10 cellular contexts compared by ENCODE assay signal in genomic region chr9:128898382-128898781, GRCh38. TPM values are rescaled to one million over a fixed set of nuclear protein-coding genes. Genes with fewer than 3 reads are reported as not detected.
DNase-seq lines count a peak whose midpoint lies in the region; ATAC-seq, FAIRE-seq and TF ChIP-seq lines count a peak whose summit lies in the region.
"Had no signal": no experiment of that assay in that cellular context is flagged by ENCODE, and none has a peak within 500 bp of the region (broad histone marks: within the 10 kb centered on the region; RNA-seq: fewer than 3 reads in every experiment).

No MANE protein-coding gene starts in this region.

- no peak overlapping the region for H3K9ac ChIP-seq in H1 (replicated peaks in 1 of 4; ENCODE audit: extremely low read depth in 1 of 4, low read depth in 3 of 4, low read length in 3 of 4)
- no peak overlapping the region for H3K9ac ChIP-seq in neuronal stem cell (ENCODE audit: low read depth, low read length, poor library complexity)

- H3K9me3 Mint-ChIP-seq in glutamatergic neuron (ENCODE audit: unreplicated experiment), result no peaks in the 10 kb centered on the region

- H4K20me1 ChIP-seq in H1 (replicated peaks in 1 of 2; ENCODE audit: control insufficient read depth in 1 of 2, insufficient read depth in 2 of 2, low read length in 2 of 2), result peaks cover 7 to 17% of the 10 kb centered on the region in 2 experiments

- 0 out of 2 replicates have a peak overlapping the region, but pooled peaks have one; percentile 24 for H2BK5ac ChIP-seq in H1 (ENCODE audit: low read depth, low read length)
- peak overlapping the region; percentile 66 for H2BK5ac ChIP-seq in neuronal stem cell (ENCODE audit: low read length)

- TF ChIP-seq CTCF in C4-2B (conservative IDR thresholded peaks at IDR 0.05) (no peak), RWPE2 (IDR thresholded peaks at IDR 0.05; ENCODE audit: poor library complexity, severe bottlenecking) (no peak), H1 (IDR thresholded peaks at IDR 0.05; ENCODE audit: control extremely low read depth in 1 of 3, insufficient read depth in 1 of 3, low read depth in 1 of 3, low read length in 3 of 3) (no peak), glutamatergic neuron (IDR thresholded peaks at IDR 0.05; ENCODE audit: partially characterized antibody, unreplicated experiment) (no peak)

- CTCF ChIA-PET in H1 (lab: Charles Lee; ENCODE audit: partially characterized antibody), result interaction anchor here (1.0 to 1.7 kb wide), 3 partner anchors 30 to 48 kb away, joined by 3 to 6 read pairs (median 3); no protein-coding TSS in a partner anchor

- H3K4me1 ChIP-seq in RWPE2 (ENCODE audit: insufficient read depth, poor library complexity, severe bottlenecking), result peaks cover 45% of the 10 kb centered on the region
- H3K4me1 ChIP-seq in H1 (replicated peaks in 1 of 4; ENCODE audit: control insufficient read depth in 3 of 4, insufficient read depth in 4 of 4, low read length in 3 of 4), result peaks cover 0 to 15% (median 5%) of the 10 kb centered on the region in 4 experiments; a peak in 6 of 7 replicates
- peaks cover 0 to 2% of the 10 kb centered on the region in 2 donors for H3K4me1 ChIP-seq in neuronal stem cell (ENCODE audit: control insufficient read depth in 2 of 2, insufficient read depth in 1 of 2, low read depth in 1 of 2, low read length in 2 of 2)

- DNase-seq in RWPE2 (ENCODE audit: low spot score), result no peak
- DNase-seq in H1 (ENCODE audit: low read depth in 1 of 2, low spot score in 2 of 2), result no peak
- no peak for DNase-seq in neuronal stem cell (ENCODE audit: low spot score)
- no peak for DNase-seq in superior temporal gyrus (ENCODE audit: extremely low spot score)
- DNase-seq in DMS 273 (lab: John Stamatoyannopoulos, UW; ENCODE audit: unreplicated experiment), result no peak
- no peak for DNase-seq in glutamatergic neuron
- no peak for DNase-seq in retina

- TF ChIP-seq POLR2A in H1 (IDR thresholded peaks at IDR 0.05; ENCODE audit: control extremely low read depth in 1 of 2, low read depth in 2 of 2, low read length in 2 of 2), result no peak

- H3K9me3 ChIP-seq in RWPE2 (ENCODE audit: severe bottlenecking), result no peaks in the 10 kb centered on the region
- no peaks in the 10 kb centered on the region for H3K9me3 ChIP-seq in H1 (ENCODE audit: insufficient read depth in 2 of 2, low read depth in 1 of 2, low read length in 1 of 2)
- no peaks in the 10 kb centered on the region for H3K9me3 ChIP-seq in neuronal stem cell (replicated peaks in 1 of 2; ENCODE audit: control insufficient read depth in 2 of 2, insufficient read depth in 1 of 2, low read depth in 1 of 2, low read length in 2 of 2)

- H4K91ac ChIP-seq in H1 (replicated peaks; ENCODE audit: insufficient read length, low read length) (no peak overlapping the region), neuronal stem cell (ENCODE audit: low read depth, low read length, poor library complexity) (no peak overlapping the region)

- H3K23me2 ChIP-seq in H1 (ENCODE audit: low read depth, low read length), result no peaks in the 10 kb centered on the region

- no peak for TF ChIP-seq RAD21 in H1 (IDR thresholded peaks at IDR 0.05 in 1 of 2, conservative IDR thresholded peaks at IDR 0.05 in 1 of 2; ENCODE audit: low read depth in 2 of 2, low read length in 2 of 2)

- H2BK12ac ChIP-seq in H1 (ENCODE audit: low read depth, low read length) (no peak overlapping the region), neuronal stem cell (ENCODE audit: low read length) (no peak overlapping the region)

- POLR2A ChIA-PET in H1 (lab: Charles Lee; ENCODE audit: partially characterized antibody), result interaction anchor here (1.0 to 1.5 kb wide), 4 partner anchors 9 to 20 kb away, joined by 3 to 4 read pairs (median 4); no protein-coding TSS in a partner anchor

- H2AFZ ChIP-seq in H1 (ENCODE audit: low read length) (no peak overlapping the region), neuronal stem cell (ENCODE audit: low read length) (no peak overlapping the region)

- H4K8ac ChIP-seq in H1 (ENCODE audit: extremely low read depth, insufficient read depth, low read length) (0 out of 2 replicates have a peak overlapping the region, but pooled peaks have one; percentile 9), neuronal stem cell (ENCODE audit: low read depth, low read length) (no peak overlapping the region)

- no peak overlapping the region for H3K4me3 ChIP-seq in RWPE2 (ENCODE audit: severe bottlenecking)
- no peak overlapping the region for H3K4me3 ChIP-seq in H1 (ENCODE audit: extremely low read depth in 1 of 4, insufficient read depth in 2 of 4, low read depth in 3 of 4, low read length in 4 of 4)
- H3K4me3 ChIP-seq in neuronal stem cell (ENCODE audit: low read length in 2 of 2), result no peak overlapping the region

- TF ChIP-seq EP300 in H1 (IDR thresholded peaks at IDR 0.05; ENCODE audit: borderline replicate concordance in 1 of 2, low read depth in 2 of 2, low read length in 2 of 2), result no peak

- no peak overlapping the region for H2BK120ac ChIP-seq in H1 (replicated peaks; ENCODE audit: low read depth, low read length)
- no peak overlapping the region for H2BK120ac ChIP-seq in neuronal stem cell (ENCODE audit: low read depth, low read length)

- no peaks in the 10 kb centered on the region for H3K36me3 Mint-ChIP-seq in glutamatergic neuron (ENCODE audit: unreplicated experiment)

- peaks cover 13% of the 10 kb centered on the region for H3K79me1 ChIP-seq in H1 (ENCODE audit: low read depth, low read length)
- peaks cover 2% of the 10 kb centered on the region for H3K79me1 ChIP-seq in neuronal stem cell (ENCODE audit: low read depth, low read length)

- no peak for FAIRE-seq in H1 (lab: Jason Lieb, UNC)
- FAIRE-seq: GM12891 had no signal

- H4K5ac ChIP-seq in H1 (ENCODE audit: insufficient read length, low read depth, low read length), result no peak overlapping the region

- no peak overlapping the region for H3K14ac ChIP-seq in H1 (ENCODE audit: insufficient read length)
- H3K14ac ChIP-seq in neuronal stem cell (ENCODE audit: low read length), result peak overlapping the region; percentile 2

- H2BK15ac ChIP-seq in H1 (ENCODE audit: low read length) (no peak overlapping the region), neuronal stem cell (ENCODE audit: low read length) (no peak overlapping the region)

- WGBS in H1 (ENCODE audit: extremely low coverage in 1 of 2, insufficient coverage in 1 of 2, insufficient read length in 1 of 2, insufficient replicate concordance in 2 of 2, low coverage in 1 of 2, low lambda C conversion rate in 2 of 2, missing lambda C conversion rate in 1 of 2), 2 experiments, result 90% methylated on average over 5 of the region's 5 CpGs; no CpG with 5 or more reads in 1 of the 2 experiments
- no CpG with 5 or more reads among the region's 5 CpGs for WGBS in neuronal stem cell (ENCODE audit: extremely low coverage in 2 of 2, insufficient read length in 2 of 2, insufficient replicate concordance in 1 of 2), 2 donors

- H3K23ac ChIP-seq in H1 (ENCODE audit: insufficient read length), result no peak overlapping the region
- no peak overlapping the region for H3K23ac ChIP-seq in neuronal stem cell (ENCODE audit: low read depth, low read length, poor library complexity)

- H2BK20ac ChIP-seq in H1 (ENCODE audit: low read length), result no peak overlapping the region

- no peak overlapping the region for H3K18ac ChIP-seq in H1 (ENCODE audit: extremely low read depth, low read length)
- H3K18ac ChIP-seq in neuronal stem cell (ENCODE audit: low read length), result no peak overlapping the region

- H3K36me3 ChIP-seq in RWPE2 (ENCODE audit: low read depth), result peaks cover 67% of the 10 kb centered on the region
- peaks cover 0 to 16% (median 4%) of the 10 kb centered on the region in 4 experiments; a peak in 4 of 8 replicates for H3K36me3 ChIP-seq in H1 (ENCODE audit: control insufficient read depth in 2 of 4, insufficient read depth in 4 of 4, low read length in 3 of 4)
- H3K36me3 ChIP-seq in neuronal stem cell (replicated peaks in 1 of 2; ENCODE audit: control insufficient read depth in 2 of 2, insufficient read depth in 2 of 2, low read length in 2 of 2), result peaks cover 4 to 60% of the 10 kb centered on the region in 2 donors

- no peak overlapping the region for H3K4me2 ChIP-seq in H1 (ENCODE audit: insufficient read depth in 1 of 2, low read depth in 2 of 2, low read length in 2 of 2)
- H3K4me2 ChIP-seq in neuronal stem cell (ENCODE audit: insufficient read depth, low read length, poor library complexity, severe bottlenecking), result no peak overlapping the region

- ATAC-seq in RWPE2 (ENCODE audit: low read depth), result no peak

- no peak overlapping the region for H3K27ac Mint-ChIP-seq in glutamatergic neuron (ENCODE audit: unreplicated experiment)

- H3K27me3 ChIP-seq in RWPE2 (ENCODE audit: insufficient read depth, poor library complexity, severe bottlenecking) (no peaks in the 10 kb centered on the region), H1 (replicated peaks in 1 of 4; ENCODE audit: control insufficient read depth in 3 of 4, extremely low read depth in 1 of 4, insufficient read depth in 3 of 4, low read length in 3 of 4) (no peaks in the 10 kb centered on the region), neuronal stem cell (ENCODE audit: control insufficient read depth in 3 of 3, insufficient read depth in 3 of 3, low read depth in 1 of 3, low read length in 3 of 3) (no peaks in the 10 kb centered on the region)

- H2AK5ac ChIP-seq in H1 (ENCODE audit: low read depth, low read length) (no peak overlapping the region), neuronal stem cell (ENCODE audit: low read depth, low read length) (no peak overlapping the region)

- peaks cover 3 to 74% of the 10 kb centered on the region in 2 experiments; a peak in 3 of 4 replicates for H3K79me2 ChIP-seq in H1 (ENCODE audit: control insufficient read depth in 1 of 2, insufficient read depth in 2 of 2, low read length in 2 of 2)

- no peak overlapping the region for H3K56ac ChIP-seq in H1 (replicated peaks; ENCODE audit: insufficient read length, low read depth, low read length)

- H3K4ac ChIP-seq in H1 (replicated peaks; ENCODE audit: insufficient read length, low read depth, low read length) (no peak overlapping the region), neuronal stem cell (ENCODE audit: low read length) (no peak overlapping the region)

- peaks cover 3% of the 10 kb centered on the region for H3K27me3 Mint-ChIP-seq in glutamatergic neuron (ENCODE audit: unreplicated experiment)

- peak overlapping the region; percentile 7; the same call in 1 of the 2 replicates for H3K27ac ChIP-seq in C4-2B
- H3K27ac ChIP-seq in RWPE2 (ENCODE audit: poor library complexity, severe bottlenecking), result peak overlapping the region; percentile 91
- H3K27ac ChIP-seq in H1 (ENCODE audit: low read depth, low read length), result no peak overlapping the region
- H3K27ac ChIP-seq in neuronal stem cell (replicated peaks; ENCODE audit: low read length), result no peak overlapping the region

- H3K4me3 Mint-ChIP-seq in glutamatergic neuron (ENCODE audit: unreplicated experiment), result no peak overlapping the region

- peaks cover 7% of the 10 kb centered on the region for H3K4me1 Mint-ChIP-seq in glutamatergic neuron (ENCODE audit: low read depth, unreplicated experiment)

RNA-seq across cellular contexts. Expression of gene LRRC8A, which starts 16.4 kb away (rescaled TPM):
- total RNA-seq in H1 (2021; fragmentation: NEBNext Ultra II Directional; extraction: Animal tissue kit (Norgen Biotek cat#: 25700)), result 103 and 106 TPM in 2 replicates
- 111 and 114 TPM in 2 replicates for polyA plus RNA-seq in H1 (2011; rRNA removed)
- polyA plus RNA-seq in H1 (2011; cell fraction: cytosol; rRNA removed), result 84.5 TPM
- 94.4 TPM for polyA plus RNA-seq in H1 (2011; cell fraction: nucleus; rRNA removed)
- 49.6 to 86.2 TPM (median 81.7 TPM) in 4 replicates for polyA plus RNA-seq in H1 (2012, experiment 1 of 2)
- polyA plus RNA-seq in H1 (2012, experiment 2 of 2), result 72.4 TPM
- polyA plus RNA-seq in H1 (2013, experiment 1 of 2), result 116 TPM
- polyA plus RNA-seq in H1 (2013, experiment 2 of 2), result 125 TPM
- 141 and 144 TPM in 2 replicates for polyA minus RNA-seq in H1 (2011; rRNA and poly(A)+ RNA removed)
- polyA minus RNA-seq in H1 (2011; cell fraction: cytosol; rRNA and poly(A)+ RNA removed), result 62.6 TPM
- polyA minus RNA-seq in H1 (2011; cell fraction: nucleus; rRNA and poly(A)+ RNA removed), result 53.8 TPM
- polyA plus RNA-seq in neuronal stem cell (2013, experiment 1 of 2), result 28.5 TPM
- 29.6 TPM for polyA plus RNA-seq in neuronal stem cell (2013, experiment 2 of 2)
- 93.0 TPM for total RNA-seq in glutamatergic neuron (ENCODE audit: unreplicated experiment)

RNA-seq across cellular contexts. Expression of gene KYAT1, which starts 16.6 kb away (rescaled TPM):
- 28.5 and 30.4 TPM in 2 replicates for total RNA-seq in H1 (2021; fragmentation: NEBNext Ultra II Directional; extraction: Animal tissue kit (Norgen Biotek cat#: 25700))
- 42.2 and 56.6 TPM in 2 replicates for polyA plus RNA-seq in H1 (2011; rRNA removed)
- polyA plus RNA-seq in H1 (2011; cell fraction: cytosol; rRNA removed), result 49.2 TPM
- 133 TPM for polyA plus RNA-seq in H1 (2011; cell fraction: nucleus; rRNA removed)
- polyA plus RNA-seq in H1 (2012, experiment 1 of 2), result 24.5 to 34.8 TPM (median 33.7 TPM) in 4 replicates
- polyA plus RNA-seq in H1 (2012, experiment 2 of 2), result 46.6 TPM
- 20.9 TPM for polyA plus RNA-seq in H1 (2013, experiment 1 of 2)
- 20.5 TPM for polyA plus RNA-seq in H1 (2013, experiment 2 of 2)
- 21.4 and 28.1 TPM in 2 replicates for polyA minus RNA-seq in H1 (2011; rRNA and poly(A)+ RNA removed)
- 15.2 TPM for polyA minus RNA-seq in H1 (2011; cell fraction: cytosol; rRNA and poly(A)+ RNA removed)
- 14.7 TPM for polyA minus RNA-seq in H1 (2011; cell fraction: nucleus; rRNA and poly(A)+ RNA removed)
- polyA plus RNA-seq in neuronal stem cell (2013, experiment 1 of 2), result 19.9 TPM
- polyA plus RNA-seq in neuronal stem cell (2013, experiment 2 of 2), result 19.3 TPM
- 19.5 TPM for total RNA-seq in glutamatergic neuron (ENCODE audit: unreplicated experiment)

RNA-seq across cellular contexts. Expression of gene PHYHD1, which starts 22.4 kb away (rescaled TPM):
- total RNA-seq in H1 (2021; fragmentation: NEBNext Ultra II Directional; extraction: Animal tissue kit (Norgen Biotek cat#: 25700)), result 14.1 and 18.1 TPM in 2 replicates
- 25.6 and 33.2 TPM in 2 replicates for polyA plus RNA-seq in H1 (2011; rRNA removed)
- polyA plus RNA-seq in H1 (2011; cell fraction: cytosol; rRNA removed), result 27.0 TPM
- polyA plus RNA-seq in H1 (2011; cell fraction: nucleus; rRNA removed), result 47.0 TPM
- 15.4 to 23.4 TPM (median 22.4 TPM) in 4 replicates for polyA plus RNA-seq in H1 (2012, experiment 1 of 2)
- 20.9 TPM for polyA plus RNA-seq in H1 (2012, experiment 2 of 2)
- polyA plus RNA-seq in H1 (2013, experiment 1 of 2), result 15.8 TPM
- polyA plus RNA-seq in H1 (2013, experiment 2 of 2), result 15.1 TPM
- polyA minus RNA-seq in H1 (2011; rRNA and poly(A)+ RNA removed), result 12.7 and 23.7 TPM in 2 replicates
- 16.1 TPM for polyA minus RNA-seq in H1 (2011; cell fraction: cytosol; rRNA and poly(A)+ RNA removed)
- polyA minus RNA-seq in H1 (2011; cell fraction: nucleus; rRNA and poly(A)+ RNA removed), result 15.4 TPM
- 13.0 TPM for polyA plus RNA-seq in neuronal stem cell (2013, experiment 1 of 2)
- polyA plus RNA-seq in neuronal stem cell (2013, experiment 2 of 2), result 12.5 TPM
- total RNA-seq in glutamatergic neuron (ENCODE audit: unreplicated experiment), result 4.4 TPM
- total RNA-seq: NCI-H460 had no signal

RNA-seq across cellular contexts. Expression of gene DOLK, which starts 49.0 kb away (rescaled TPM):
- 17.2 and 18.8 TPM in 2 replicates for total RNA-seq in H1 (2021; fragmentation: NEBNext Ultra II Directional; extraction: Animal tissue kit (Norgen Biotek cat#: 25700))
- polyA plus RNA-seq in H1 (2011; rRNA removed), result 39.1 and 44.3 TPM in 2 replicates
- 26.5 TPM for polyA plus RNA-seq in H1 (2011; cell fraction: cytosol; rRNA removed)
- polyA plus RNA-seq in H1 (2011; cell fraction: nucleus; rRNA removed), result 32.5 TPM
- 17.6 to 21.5 TPM (median 20.6 TPM) in 4 replicates for polyA plus RNA-seq in H1 (2012, experiment 1 of 2)
- polyA plus RNA-seq in H1 (2012, experiment 2 of 2), result 21.4 TPM
- 33.1 TPM for polyA plus RNA-seq in H1 (2013, experiment 1 of 2)
- 34.1 TPM for polyA plus RNA-seq in H1 (2013, experiment 2 of 2)
- 45.1 and 47.0 TPM in 2 replicates for polyA minus RNA-seq in H1 (2011; rRNA and poly(A)+ RNA removed)
- 15.6 TPM for polyA minus RNA-seq in H1 (2011; cell fraction: cytosol; rRNA and poly(A)+ RNA removed)
- polyA minus RNA-seq in H1 (2011; cell fraction: nucleus; rRNA and poly(A)+ RNA removed), result 28.9 TPM
- polyA plus RNA-seq in neuronal stem cell (2013, experiment 1 of 2), result 10.1 TPM
- 9.7 TPM for polyA plus RNA-seq in neuronal stem cell (2013, experiment 2 of 2)
- 16.6 TPM for total RNA-seq in glutamatergic neuron (ENCODE audit: unreplicated experiment)

RNA-seq across cellular contexts. Expression of gene NUP188, which starts 49.1 kb away (rescaled TPM):
- total RNA-seq in H1 (2021; fragmentation: NEBNext Ultra II Directional; extraction: Animal tissue kit (Norgen Biotek cat#: 25700)), result 95.0 and 111 TPM in 2 replicates
- polyA plus RNA-seq in H1 (2011; rRNA removed), result 90.1 and 107 TPM in 2 replicates
- polyA plus RNA-seq in H1 (2011; cell fraction: cytosol; rRNA removed), result 88.7 TPM
- 175 TPM for polyA plus RNA-seq in H1 (2011; cell fraction: nucleus; rRNA removed)
- 60.3 to 76.3 TPM (median 70.1 TPM) in 4 replicates for polyA plus RNA-seq in H1 (2012, experiment 1 of 2)
- polyA plus RNA-seq in H1 (2012, experiment 2 of 2), result 29.6 TPM
- polyA plus RNA-seq in H1 (2013, experiment 1 of 2), result 36.8 TPM
- 33.8 TPM for polyA plus RNA-seq in H1 (2013, experiment 2 of 2)
- polyA minus RNA-seq in H1 (2011; rRNA and poly(A)+ RNA removed), result 267 and 345 TPM in 2 replicates
- 92.6 TPM for polyA minus RNA-seq in H1 (2011; cell fraction: cytosol; rRNA and poly(A)+ RNA removed)
- 136 TPM for polyA minus RNA-seq in H1 (2011; cell fraction: nucleus; rRNA and poly(A)+ RNA removed)
- polyA plus RNA-seq in neuronal stem cell (2013, experiment 1 of 2), result 25.1 TPM
- 24.6 TPM for polyA plus RNA-seq in neuronal stem cell (2013, experiment 2 of 2)
- total RNA-seq in glutamatergic neuron (ENCODE audit: unreplicated experiment), result 63.6 TPM

Comparison
In these comparisons a context has a peak if more than half of its experiments do, and no peak if none do; other contexts are left out.
1. H3K27ac ChIP-seq: peak in C4-2B (single experiment) and RWPE2 (single experiment); none in H1 (single experiment) and neuronal stem cell (single experiment).